ENCODE assay signal across 25 cellular contexts in the genomic region with DNA sequence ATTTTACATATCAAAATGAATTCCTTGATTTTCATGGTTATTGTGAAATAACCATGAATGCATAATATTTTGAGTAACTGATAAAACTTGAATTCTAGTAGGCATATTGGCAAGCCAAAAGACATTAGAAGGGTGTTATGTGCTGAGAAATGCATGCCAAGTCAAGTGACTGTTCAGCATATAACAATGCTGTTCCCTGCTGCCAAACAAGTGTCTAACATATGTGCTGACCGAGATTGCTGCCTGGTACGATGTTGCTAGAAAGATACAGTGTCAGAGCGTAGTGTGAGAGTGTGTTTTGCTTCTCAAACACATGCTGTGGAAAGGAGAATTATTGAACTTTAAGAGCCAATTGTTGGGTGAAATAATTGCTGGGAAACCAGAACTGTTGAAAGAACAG.
"Had no signal": no experiment of that assay in that cellular context is flagged by ENCODE, and none has a peak within 500 bp of the region (broad histone marks: within the 10 kb centered on the region; RNA-seq: fewer than 3 reads in every experiment).

No MANE protein-coding gene starts in this region.

- H3K4me2 ChIP-seq: hepatocyte, neural progenitor cell had no signal

- H3K9ac ChIP-seq: neural progenitor cell had no signal

- DNase-seq: cortex of kidney; effector CD4-positive, alpha-beta T cell; foreskin keratinocyte; heart left ventricle; kidney; naive thymus-derived CD4-positive, alpha-beta T cell; nucleus accumbens; stimulated activated CD4-positive, alpha-beta T cell treated with anti-CD3 and anti-CD28 coated beads, Interleukin-2, amount 100 ng/mL, for 24 hours; stimulated activated CD4-positive, alpha-beta T cell treated with anti-CD3 and anti-CD28 coated beads, Interleukin-4, amount 100 ng/mL, for 24 hours; stimulated activated naive CD4-positive, alpha-beta T cell treated with Interleukin-2 at 50 U/mL for 16 hours; stomach; thyroid gland; trophoblast cell had no signal

- H2AFZ ChIP-seq: hepatocyte, neural progenitor cell had no signal

- ATAC-seq: esophagus mucosa; foreskin keratinocyte; gastroesophageal sphincter; heart left ventricle; left lobe of liver; naive thymus-derived CD4-positive, alpha-beta T cell; sciatic nerve; stimulated activated effector memory CD8-positive, alpha-beta T cell treated with anti-CD3 and anti-CD28 coated beads, Interleukin-12 subunit alpha, Interleukin-12 subunit beta, amount 100 ng/mL, for 72 hours had no signal

- H3K36me3 ChIP-seq: gastroesophageal sphincter, heart left ventricle, neural progenitor cell, prostate gland, right atrium auricular region, stomach, thyroid gland, vagina had no signal

- H3K4me1 ChIP-seq: foreskin keratinocyte, gastroesophageal sphincter, heart left ventricle, neural progenitor cell, prostate gland, right atrium auricular region, stomach, thyroid gland, vagina had no signal

- H3K27me3 ChIP-seq: foreskin keratinocyte, gastroesophageal sphincter, heart left ventricle, hepatocyte, neural progenitor cell, right atrium auricular region, stomach, thyroid gland, vagina had no signal

- H3K9me3 ChIP-seq: gastroesophageal sphincter, heart left ventricle, prostate gland, right atrium auricular region, stomach, thyroid gland, vagina had no signal

- H3K27ac ChIP-seq: epithelial cell of prostate, foreskin keratinocyte, gastroesophageal sphincter, heart left ventricle, hepatocyte, neural progenitor cell, prostate gland, right atrium auricular region, stomach, thyroid gland, vagina had no signal

- H3K4me3 ChIP-seq: gastroesophageal sphincter, heart left ventricle, hepatocyte, lung, neural progenitor cell, prostate gland, right atrium auricular region, stomach, thyroid gland, vagina had no signal
